In the genomic region with DNA sequence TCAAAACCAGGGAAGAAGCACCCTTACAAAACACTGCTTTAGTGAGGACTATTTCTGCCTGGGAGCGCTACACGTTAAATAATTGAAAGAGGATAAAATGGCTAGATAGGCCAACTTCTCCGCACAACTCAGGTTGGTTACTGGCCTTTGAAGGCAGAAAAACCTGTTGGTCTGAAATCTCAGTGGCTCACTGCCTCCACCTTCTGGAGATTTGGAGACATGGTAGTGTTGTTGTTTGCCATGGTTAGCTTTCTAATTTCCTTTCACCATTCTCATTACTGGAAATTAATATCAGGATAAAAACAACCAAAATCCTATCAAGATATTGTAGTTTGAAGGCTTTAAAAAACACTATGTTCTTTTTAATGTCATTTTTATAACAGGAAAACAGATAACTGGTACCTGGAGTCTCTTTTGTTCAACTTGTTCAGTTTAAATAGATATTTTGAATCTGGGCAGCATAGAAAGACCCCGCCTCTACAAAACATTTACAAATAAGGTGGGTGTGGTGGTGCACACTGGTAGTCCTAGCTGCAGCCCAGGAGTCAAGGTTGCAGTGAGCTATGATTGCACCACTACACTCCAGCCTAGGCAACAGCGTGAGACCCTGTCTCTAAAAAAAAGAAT, we compare ENCODE assay signal across 1 cellular context.
TF ChIP-seq lines count a peak whose summit lies in the region.

No MANE protein-coding gene starts in this region.

TF ChIP-seq in SK-N-SH, 30 proteins besides CTCF, POLR2A, EP300 and RAD21 (continued from another document):
- no peak for TF ChIP-seq TCF12 (IDR thresholded peaks at IDR 0.05)
